ENCODE assay signal across 26 cellular contexts in genomic region chr2:26957524-26957923, GRCh38. TPM values are rescaled to one million over a fixed set of nuclear protein-coding genes. Genes with fewer than 3 reads are reported as not detected.
DNase-seq lines count a peak whose midpoint lies in the region; ATAC-seq and TF ChIP-seq lines count a peak whose summit lies in the region.
"Had no signal": no experiment of that assay in that cellular context is flagged by ENCODE, and none has a peak within 500 bp of the region (broad histone marks: within the 10 kb centered on the region; RNA-seq: fewer than 3 reads in every experiment).

No MANE protein-coding gene starts in this region.

- POLR2A ChIA-PET in A673 (lab: Charles Lee; ENCODE audit: low non-redundant PET) = interaction anchor here (0.7 kb wide), 1 partner anchor 59 kb away, joined by 6 read pairs; no protein-coding TSS in a partner anchor
- POLR2A ChIA-PET in CD4-positive, alpha-beta T cell (lab: Charles Lee) = no interaction called here

- peak; percentile 18 for DNase-seq in DMS153 (lab: John Stamatoyannopoulos, UW)
- no peak for DNase-seq in DMS153 treated with DMSO at 0.1 percent for 48 hours (lab: John Stamatoyannopoulos, UW; ENCODE audit: unreplicated experiment)
- DNase-seq in A673 (ENCODE audit: low spot score) = peak; percentile 77
- peak; percentile 41 for DNase-seq in NCI-H2227 (lab: John Stamatoyannopoulos, UW; ENCODE audit: unreplicated experiment)
- DNase-seq in glutamatergic neuron = no peak
- DNase-seq in CD4-positive, alpha-beta T cell = no peak
- DNase-seq in left colon = no peak
- DNase-seq: EL, GDM1, Karpas-422, NCI-H1092, NCI-H1417 treated with DMSO at 0.1 percent for 48 hours, NCI-H187, NCI-H2081 treated with DMSO at 0.1 percent for 48 hours, NCI-H345, NCI-H510A treated with DMSO at 0.1 percent for 48 hours, NCI-H774, SHP77, T-helper 1 cell had no signal

- H3K9me3 Mint-ChIP-seq in glutamatergic neuron (ENCODE audit: unreplicated experiment) = no peaks in the 10 kb centered on the region
- no peaks in the 10 kb centered on the region for H3K9me3 Mint-ChIP-seq in CD4-positive, alpha-beta T cell

- no peak overlapping the region for H3K27ac Mint-ChIP-seq in glutamatergic neuron (ENCODE audit: unreplicated experiment)
- no peak overlapping the region for H3K27ac Mint-ChIP-seq in CD4-positive, alpha-beta T cell

- CTCF ChIA-PET in A673 (lab: Charles Lee) = interaction anchor here (1.4 kb wide), 1 partner anchor 59 kb away, joined by 13 read pairs; no protein-coding TSS in a partner anchor
- CTCF ChIA-PET in CD4-positive, alpha-beta T cell (lab: Charles Lee) = interaction anchor here (1.4 kb wide), 1 partner anchor 322 kb away, joined by 4 read pairs; no protein-coding TSS in a partner anchor

- no peaks in the 10 kb centered on the region for H3K27me3 ChIP-seq in A673 (replicated peaks; ENCODE audit: insufficient read depth, low read depth, low read length, poor library complexity)
- peaks cover 15% of the 10 kb centered on the region for H3K27me3 ChIP-seq in CD4-positive, alpha-beta T cell (ENCODE audit: control insufficient read depth, insufficient read depth, low read length)

- no peak overlapping the region for H3K4me3 ChIP-seq in A673 (ENCODE audit: low read depth, low read length, poor library complexity, severe bottlenecking)
- H3K4me3 ChIP-seq: GM12878 had no signal

- peak overlapping the region; percentile 38 for H3K4me3 Mint-ChIP-seq in glutamatergic neuron (ENCODE audit: unreplicated experiment)
- H3K4me3 Mint-ChIP-seq in CD4-positive, alpha-beta T cell = no peak overlapping the region

- no peak for ATAC-seq in CD4-positive, alpha-beta T cell (ENCODE audit: poor library complexity)
- ATAC-seq in left colon = no peak
- ATAC-seq: GM12878, HCT116, Panc1 had no signal

- H3K27me3 Mint-ChIP-seq in glutamatergic neuron (ENCODE audit: unreplicated experiment) = no peaks in the 10 kb centered on the region
- peaks cover 57% of the 10 kb centered on the region for H3K27me3 Mint-ChIP-seq in CD4-positive, alpha-beta T cell

- H3K36me3 ChIP-seq in A673 (ENCODE audit: insufficient read depth, low read length, poor library complexity, severe bottlenecking) = no peaks in the 10 kb centered on the region

- no peaks in the 10 kb centered on the region for H3K36me3 Mint-ChIP-seq in glutamatergic neuron (ENCODE audit: unreplicated experiment)
- no peaks in the 10 kb centered on the region for H3K36me3 Mint-ChIP-seq in CD4-positive, alpha-beta T cell (ENCODE audit: low read depth)

- H3K27ac ChIP-seq in A673 (ENCODE audit: low read depth, low read length, poor library complexity, severe bottlenecking) = no peak overlapping the region
- no peak overlapping the region for H3K27ac ChIP-seq in CD4-positive, alpha-beta T cell (ENCODE audit: low read depth, low read length)
- H3K27ac ChIP-seq: 22Rv1, HL-60, RWPE1 had no signal

- TF ChIP-seq CTCF in A673 (conservative IDR thresholded peaks at IDR 0.05; ENCODE audit: low read depth, low read length) (no peak), glutamatergic neuron (IDR thresholded peaks at IDR 0.05; ENCODE audit: partially characterized antibody, unreplicated experiment) (no peak)
- no peak for TF ChIP-seq CTCF in CD4-positive, alpha-beta T cell (IDR thresholded peaks at IDR 0.05)

- peaks cover 8% of the 10 kb centered on the region for H3K4me1 Mint-ChIP-seq in glutamatergic neuron (ENCODE audit: low read depth, unreplicated experiment)
- H3K4me1 Mint-ChIP-seq in CD4-positive, alpha-beta T cell (ENCODE audit: low read depth) = no peaks in the 10 kb centered on the region

- BruUV-seq in A673 (replicated peaks; lab: Mats Ljungman, UMichigan) = no TSS peak

- H3K9me3 ChIP-seq in A673 (ENCODE audit: low read depth, low read length, poor library complexity, severe bottlenecking) = no peaks in the 10 kb centered on the region
- H3K9me3 ChIP-seq in CD4-positive, alpha-beta T cell (ENCODE audit: control insufficient read depth, low read length) = no peaks in the 10 kb centered on the region

- intact Hi-C loops in A673 (cut with micrococcal nuclease; ENCODE audit: unreplicated experiment) (no loop called here), left colon (cut with DNase I, micrococcal nuclease) (no loop called here)
- intact Hi-C loops in CD4-positive, alpha-beta T cell (cut with DNase I, micrococcal nuclease) = no loop called here

- peaks cover 4% of the 10 kb centered on the region for H3K4me1 ChIP-seq in A673 (ENCODE audit: insufficient read depth, low read length, poor library complexity, severe bottlenecking)

RNA-seq across cellular contexts. Expression of gene MAPRE3, which starts 12.9 kb away (rescaled TPM):
- total RNA-seq in A673 (2021) = 8.4 and 9.0 TPM in 2 replicates
- total RNA-seq in glutamatergic neuron (ENCODE audit: unreplicated experiment) = 49.2 TPM
- total RNA-seq in CD4-positive, alpha-beta T cell = 1 to 10 TPM; 3.4 to 4.5 TPM
- total RNA-seq in left colon = 10 to 100 TPM; 27.9 to 31.4 TPM
- total RNA-seq: OCI-LY7 had no signal

Comparison
In these comparisons a context has a peak if more than half of its experiments do, and no peak if none do; other contexts are left out.
1. DNase-seq: peak in DMS153 (single experiment), A673 (single experiment) and NCI-H2227 (single experiment); none in DMS153 treated with DMSO at 0.1 percent for 48 hours (single experiment), glutamatergic neuron (single experiment), CD4-positive, alpha-beta T cell (0 of 10) and left colon (0 of 2).